In the genomic region with DNA sequence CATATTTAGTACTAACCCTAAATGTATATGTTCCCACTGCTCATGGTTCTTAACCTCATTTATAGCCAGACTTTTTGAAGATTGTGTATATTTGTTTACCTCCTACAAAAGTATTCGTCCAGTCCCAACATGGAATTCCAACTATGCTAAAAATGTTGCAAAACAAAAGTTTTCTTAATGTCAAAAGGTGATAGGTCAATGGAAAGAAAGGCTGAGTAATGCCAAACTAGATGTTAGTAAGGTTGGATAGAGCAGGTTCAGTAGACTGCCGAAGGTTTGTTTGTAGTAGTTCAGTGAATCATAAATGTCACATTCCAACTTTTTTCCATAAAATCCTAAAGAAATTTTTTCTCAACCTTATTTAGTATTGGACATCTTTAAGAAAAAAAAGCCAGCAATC, we compare ENCODE assay signal across 3 cellular contexts.
TF ChIP-seq lines count a peak whose summit lies in the region.

No MANE protein-coding gene starts in this region.

TF ChIP-seq in GM23338, 12 proteins besides CTCF, POLR2A, EP300 and RAD21 (continues in another document):
- no peak for TF ChIP-seq EZH2 (IDR thresholded peaks at IDR 0.05; ENCODE audit: low read depth, unreplicated experiment)
- no peak for TF ChIP-seq REST (IDR thresholded peaks at IDR 0.05; ENCODE audit: unreplicated experiment)
- TF ChIP-seq ETS1 (IDR thresholded peaks at IDR 0.05), result no peak
- no peak for TF ChIP-seq EZH2phosphoT487 (IDR thresholded peaks at IDR 0.05; ENCODE audit: unreplicated experiment)
- no peak for TF ChIP-seq NANOG (IDR thresholded peaks at IDR 0.05; ENCODE audit: borderline replicate concordance)
- TF ChIP-seq CREB1 (CRISPR knock-in tag; IDR thresholded peaks at IDR 0.05; ENCODE audit: low read depth), result no peak
- no peak for TF ChIP-seq ZNF331 (CRISPR knock-in tag; IDR thresholded peaks at IDR 0.05; ENCODE audit: low read depth)
- TF ChIP-seq ZNF114 (CRISPR knock-in tag; IDR thresholded peaks at IDR 0.05), result no peak

TF ChIP-seq in IMR-90, 13 proteins besides CTCF, POLR2A, EP300 and RAD21:
- TF ChIP-seq FOS (IDR thresholded peaks at IDR 0.05; ENCODE audit: low read depth, low read length) (no peak), BHLHE40 (IDR thresholded peaks at IDR 0.05; ENCODE audit: low read depth, low read length) (no peak), RCOR1 (IDR thresholded peaks at IDR 0.05; ENCODE audit: insufficient replicate concordance, low read length) (no peak), CEBPB (IDR thresholded peaks at IDR 0.05; ENCODE audit: low read depth, low read length) (no peak), SMC3 (IDR thresholded peaks at IDR 0.05; ENCODE audit: low read depth, low read length) (no peak)

TF ChIP-seq in H1, 55 proteins besides CTCF, POLR2A, EP300 and RAD21:
- TF ChIP-seq POLR2AphosphoS5 (IDR thresholded peaks at IDR 0.05; ENCODE audit: low read depth, low read length) (no peak), TEAD4 (IDR thresholded peaks at IDR 0.05; ENCODE audit: low read depth, low read length) (peak; percentile 70)
TF ChIP-seq in H1: peak in this region for 1.
